Comparison of ENCODE assay signal across 11 cellular contexts in genomic region chr15:77569647-77570186, GRCh38.
DNase-seq lines count a peak whose midpoint lies in the region; ATAC-seq, FAIRE-seq and TF ChIP-seq lines count a peak whose summit lies in the region.
"Had no signal": no experiment of that assay in that cellular context is flagged by ENCODE, and none has a peak within 500 bp of the region (broad histone marks: within the 10 kb centered on the region; RNA-seq: fewer than 3 reads in every experiment).

No MANE protein-coding gene starts in this region.

- peak overlapping the region in 9 of 10 donors; percentile 6 to 41 (median 31) for H3K4me3 ChIP-seq in heart right ventricle
- H3K4me3 ChIP-seq in rectal smooth muscle tissue (ENCODE audit: low read length), result peak overlapping the region; percentile 3

- intact Hi-C loops in heart right ventricle (cut with DNase I), result no loop called here

- H3K9me3 ChIP-seq in heart right ventricle, result peaks cover 0 to 3% (median 0%) of the 10 kb centered on the region in 11 donors

- peak overlapping the region in 5 of 10 donors; percentile 25 to 66 (median 40) for H3K27ac ChIP-seq in heart right ventricle
- no peak overlapping the region for H3K27ac ChIP-seq in rectal smooth muscle tissue (ENCODE audit: low read depth, low read length)

- H3K36me3 ChIP-seq in heart right ventricle, result no peaks in the 10 kb centered on the region
- no peaks in the 10 kb centered on the region for H3K36me3 ChIP-seq in rectal smooth muscle tissue (ENCODE audit: control insufficient read depth, insufficient read depth, low read length)

- peak; percentile 91 for DNase-seq in HuH-7.5 (ENCODE audit: low spot score)
- peak; percentile 41 for DNase-seq in SK-N-DZ (ENCODE audit: low spot score)
- DNase-seq in heart right ventricle, result no peak
- DNase-seq in urothelium cell line (ENCODE audit: low spot score), result no peak
- DNase-seq in activated effector memory CD4-positive, alpha-beta T cell treated with Interleukin-2 at 50 U/mL for 16 hours, result no peak
- DNase-seq: activated CD4-positive, alpha-beta T cell treated with anti-CD3 and anti-CD28 coated beads, Interleukin-2, amount 10 ng/mL, durations not matched to agents 7 days and 5 days; amygdala; DMS79 had no signal

- no peak for TF ChIP-seq CTCF in heart right ventricle (IDR thresholded peaks at IDR 0.05)

- peak in 6 of 8 donors; percentile 24 to 61 (median 38) for ATAC-seq in heart right ventricle
- no peak for ATAC-seq in GM18868 (IDR thresholded peaks at IDR 0.05; ENCODE audit: unreplicated experiment)
- ATAC-seq in HG03432 (IDR thresholded peaks at IDR 0.05; ENCODE audit: unreplicated experiment), result no peak

- WGBS in heart right ventricle, 2 donors, result 46 to 54% methylated on average over 7 of the region's 7 CpGs

- H3K27me3 ChIP-seq in heart right ventricle (no peaks in the 10 kb centered on the region), rectal smooth muscle tissue (ENCODE audit: control insufficient read depth, insufficient read depth, low read length) (no peaks in the 10 kb centered on the region)

- H3K9ac ChIP-seq in rectal smooth muscle tissue (ENCODE audit: low read length), result no peak overlapping the region

- FAIRE-seq in urothelium cell line (lab: Jason Lieb, UNC), result no peak

- peaks cover 0 to 19% (median 10%) of the 10 kb centered on the region in 9 donors for H3K4me1 ChIP-seq in heart right ventricle
- peaks cover 3% of the 10 kb centered on the region for H3K4me1 ChIP-seq in rectal smooth muscle tissue (ENCODE audit: control insufficient read depth, insufficient read depth, low read length)

Comparison
In these comparisons a context has a peak if more than half of its experiments do, and no peak if none do; other contexts are left out.
1. DNase-seq: peak in HuH-7.5 (single experiment) and SK-N-DZ (single experiment); none in heart right ventricle (0 of 2), urothelium cell line (single experiment) and activated effector memory CD4-positive, alpha-beta T cell treated with Interleukin-2 at 50 U/mL for 16 hours (single experiment).
2. ATAC-seq: peak in heart right ventricle (6 of 8); none in GM18868 (single experiment) and HG03432 (single experiment).